3 cellular contexts compared by ENCODE assay signal in the genomic region with DNA sequence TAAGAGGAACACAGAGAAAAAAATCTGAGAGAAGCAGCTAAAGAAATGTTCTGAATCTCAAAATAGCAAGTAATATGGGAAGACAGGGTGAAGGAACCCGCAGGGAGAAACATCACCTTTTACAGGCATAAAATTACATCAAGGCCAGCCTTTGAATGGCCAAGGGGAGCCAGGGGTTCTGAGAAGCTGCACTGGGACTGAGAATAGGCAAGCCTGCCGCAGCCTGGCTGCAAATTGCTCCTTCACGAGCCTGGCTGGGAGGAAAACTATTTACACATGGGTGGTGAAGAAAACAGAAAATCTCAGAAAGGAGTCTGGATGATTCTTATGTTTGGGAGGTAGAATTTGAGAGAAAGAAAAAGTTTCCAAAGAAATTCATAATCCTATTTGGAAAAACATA.
TF ChIP-seq lines count a peak whose summit lies in the region.

No MANE protein-coding gene starts in this region.

TF ChIP-seq in GM23338, 12 proteins besides CTCF, POLR2A, EP300 and RAD21:
- no peak for TF ChIP-seq NANOG (IDR thresholded peaks at IDR 0.05; ENCODE audit: borderline replicate concordance)
- no peak for TF ChIP-seq ZNF462 (CRISPR knock-in tag; IDR thresholded peaks at IDR 0.05)
- TF ChIP-seq JUNB (IDR thresholded peaks at IDR 0.05; ENCODE audit: unreplicated experiment), result no peak
- no peak for TF ChIP-seq EZH2 (IDR thresholded peaks at IDR 0.05; ENCODE audit: low read depth, unreplicated experiment)

TF ChIP-seq in HCT116, 20 proteins besides CTCF, POLR2A, EP300 and RAD21:
- TF ChIP-seq CEBPB (IDR thresholded peaks at IDR 0.05; ENCODE audit: low read depth) (no peak), SIN3A (IDR thresholded peaks at IDR 0.05; ENCODE audit: low read depth) (no peak), EGR1 (IDR thresholded peaks at IDR 0.05; ENCODE audit: low read depth) (no peak), JUND (IDR thresholded peaks at IDR 0.05) (no peak), CBX3 (IDR thresholded peaks at IDR 0.05; ENCODE audit: low read depth) (no peak), EZH2phosphoT487 (IDR thresholded peaks at IDR 0.05; ENCODE audit: borderline replicate concordance) (no peak), ZNF274 (IDR thresholded peaks at IDR 0.05; ENCODE audit: low read depth, low read length) (no peak), ZFX (IDR thresholded peaks at IDR 0.05) (no peak), EZH2 (IDR thresholded peaks at IDR 0.05) (no peak), SP1 (IDR thresholded peaks at IDR 0.05; ENCODE audit: low read depth) (no peak), POLR2AphosphoS5 (IDR thresholded peaks at IDR 0.05; ENCODE audit: low read depth, low read length) (no peak), ELF1 (IDR thresholded peaks at IDR 0.05; ENCODE audit: borderline replicate concordance, low read depth) (no peak), TCF7L2 (IDR thresholded peaks at IDR 0.05; ENCODE audit: borderline replicate concordance, extremely low read depth, insufficient read depth, insufficient read length) (no peak), REST (IDR thresholded peaks at IDR 0.05; ENCODE audit: low read depth) (no peak), FOSL1 (IDR thresholded peaks at IDR 0.05; ENCODE audit: low read depth) (no peak), SRF (IDR thresholded peaks at IDR 0.05; ENCODE audit: low read depth) (no peak), YY1 (IDR thresholded peaks at IDR 0.05; ENCODE audit: extremely low read depth, insufficient replicate concordance, low read depth, low read length) (no peak)
- TF ChIP-seq, protein P1, sequence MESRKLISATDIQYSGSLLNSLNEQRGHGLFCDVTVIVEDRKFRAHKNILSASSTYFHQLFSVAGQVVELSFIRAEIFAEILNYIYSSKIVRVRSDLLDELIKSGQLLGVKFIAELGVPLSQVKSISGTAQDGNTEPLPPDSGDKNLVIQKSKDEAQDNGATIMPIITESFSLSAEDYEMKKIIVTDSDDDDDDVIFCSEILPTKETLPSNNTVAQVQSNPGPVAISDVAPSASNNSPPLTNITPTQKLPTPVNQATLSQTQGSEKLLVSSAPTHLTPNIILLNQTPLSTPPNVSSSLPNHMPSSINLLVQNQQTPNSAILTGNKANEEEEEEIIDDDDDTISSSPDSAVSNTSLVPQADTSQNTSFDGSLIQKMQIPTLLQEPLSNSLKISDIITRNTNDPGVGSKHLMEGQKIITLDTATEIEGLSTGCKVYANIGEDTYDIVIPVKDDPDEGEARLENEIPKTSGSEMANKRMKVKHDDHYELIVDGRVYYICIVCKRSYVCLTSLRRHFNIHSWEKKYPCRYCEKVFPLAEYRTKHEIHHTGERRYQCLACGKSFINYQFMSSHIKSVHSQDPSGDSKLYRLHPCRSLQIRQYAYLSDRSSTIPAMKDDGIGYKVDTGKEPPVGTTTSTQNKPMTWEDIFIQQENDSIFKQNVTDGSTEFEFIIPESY (IDR thresholded peaks at IDR 0.05; ENCODE audit: extremely low read depth, insufficient replicate concordance, low read length), result no peak
- TF ChIP-seq, protein P2, sequence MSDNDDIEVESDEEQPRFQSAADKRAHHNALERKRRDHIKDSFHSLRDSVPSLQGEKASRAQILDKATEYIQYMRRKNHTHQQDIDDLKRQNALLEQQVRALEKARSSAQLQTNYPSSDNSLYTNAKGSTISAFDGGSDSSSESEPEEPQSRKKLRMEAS (IDR thresholded peaks at IDR 0.05), result no peak

TF ChIP-seq in GM12891, 5 proteins besides CTCF, POLR2A, EP300 and RAD21:
- TF ChIP-seq POLR2AphosphoS5 (IDR thresholded peaks at IDR 0.05; ENCODE audit: low read depth, low read length) (no peak), POU2F2 (IDR thresholded peaks at IDR 0.05; ENCODE audit: low read depth, low read length) (no peak), PAX5 (IDR thresholded peaks at IDR 0.05; ENCODE audit: insufficient read depth, low read length, severe bottlenecking) (no peak), TAF1 (IDR thresholded peaks at IDR 0.05; ENCODE audit: low read depth, low read length) (no peak), SPI1 (IDR thresholded peaks at IDR 0.05; ENCODE audit: low read depth, low read length) (no peak)
